In genomic region chr5:78779771-78780616, GRCh38 we compare ENCODE assay signal across 12 cellular contexts.
A peak's percentile ranks its signal among the peaks of the same experiment; 100 is the strongest.
DNase-seq lines count a peak whose midpoint lies in the region; ATAC-seq and TF ChIP-seq lines count a peak whose summit lies in the region.
"Had no signal": no experiment of that assay in that cellular context is flagged by ENCODE, and none has a peak within 500 bp of the region (broad histone marks: within the 10 kb centered on the region; RNA-seq: fewer than 3 reads in every experiment).

No MANE protein-coding gene starts in this region.

- ATAC-seq in RWPE2 (ENCODE audit: low read depth), result peak; percentile 86
- no peak for ATAC-seq in GM19397 (IDR thresholded peaks at IDR 0.05; ENCODE audit: unreplicated experiment)
- ATAC-seq: activated T-helper 17 cell treated with anti-CD3 and anti-CD28 coated beads, Interleukin-2, amount 50 U/mL, for 72 hours; natural killer cell treated with Interleukin-12 subunit alpha and Interleukin-12 subunit beta and Interleukin-15 and Interleukin-18, amount 100 ng/mL, for 72 hours had no signal

- DNase-seq in DMS79 treated with DMSO at 0.1 percent for 48 hours (lab: John Stamatoyannopoulos, UW) (peak; percentile 20), DMS79 (lab: John Stamatoyannopoulos, UW) (no peak), RWPE2 (ENCODE audit: low spot score) (no peak), fibroblast of villous mesenchyme (ENCODE audit: low read depth) (peak; percentile 96), sigmoid colon (no peak), NCI-H2029 treated with DMSO at 0.1 percent for 48 hours (lab: John Stamatoyannopoulos, UW) (no peak)
- DNase-seq: NCI-H187 treated with DMSO at 0.1 percent for 48 hours had no signal

- no peaks in the 10 kb centered on the region for H3K9me3 ChIP-seq in RWPE2 (ENCODE audit: severe bottlenecking)
- H3K9me3 ChIP-seq in skeletal muscle satellite cell (replicated peaks; ENCODE audit: low read length), result no peaks in the 10 kb centered on the region
- H3K9me3 ChIP-seq in sigmoid colon, result no peaks in the 10 kb centered on the region

- H3K36me3 ChIP-seq in RWPE2 (ENCODE audit: low read depth), result no peaks in the 10 kb centered on the region
- no peaks in the 10 kb centered on the region for H3K36me3 ChIP-seq in skeletal muscle satellite cell (ENCODE audit: insufficient read depth, low read length)
- H3K36me3 ChIP-seq in sigmoid colon, result no peaks in the 10 kb centered on the region

- H3K4me1 ChIP-seq in RWPE2 (ENCODE audit: insufficient read depth, poor library complexity, severe bottlenecking) (peaks cover 18% of the 10 kb centered on the region), skeletal muscle satellite cell (ENCODE audit: control insufficient read depth, insufficient read depth, low read length) (peaks cover 41% of the 10 kb centered on the region), sigmoid colon (no peaks in the 10 kb centered on the region)

- no peaks in the 10 kb centered on the region for H3K27me3 ChIP-seq in RWPE2 (ENCODE audit: insufficient read depth, poor library complexity, severe bottlenecking)
- no peaks in the 10 kb centered on the region for H3K27me3 ChIP-seq in skeletal muscle satellite cell (ENCODE audit: control insufficient read depth, insufficient read depth, low read length)
- no peaks in the 10 kb centered on the region for H3K27me3 ChIP-seq in sigmoid colon

- intact Hi-C loops in sigmoid colon (cut with DNase I), result no loop called here

- TF ChIP-seq EP300 in sigmoid colon (IDR thresholded peaks at IDR 0.05), result no peak

- WGBS in sigmoid colon, 2 donors, result 85 to 87% methylated on average over 12 of the region's 12 CpGs

- TF ChIP-seq CTCF in RWPE2 (IDR thresholded peaks at IDR 0.05; ENCODE audit: poor library complexity, severe bottlenecking) (no peak), fibroblast of villous mesenchyme (IDR thresholded peaks at IDR 0.05; ENCODE audit: insufficient read depth, low read depth, low read length) (no peak), sigmoid colon (IDR thresholded peaks at IDR 0.05) (no peak)

- H3K9ac ChIP-seq in skeletal muscle satellite cell (ENCODE audit: low read depth, low read length), result peak overlapping the region; percentile 38

- TF ChIP-seq POLR2A in sigmoid colon (IDR thresholded peaks at IDR 0.05), result no peak

- H3K27ac ChIP-seq in RWPE2 (ENCODE audit: poor library complexity, severe bottlenecking) (peak overlapping the region; percentile 94), sigmoid colon (peak overlapping the region in 2 of 4 donors; percentile 32 to 54)
- H3K27ac ChIP-seq: 22Rv1 had no signal

- peak overlapping the region; percentile 2 for H3K4me2 ChIP-seq in skeletal muscle satellite cell (ENCODE audit: low read length)

- H3K4me3 ChIP-seq in RWPE2 (ENCODE audit: severe bottlenecking) (no peak overlapping the region), fibroblast of villous mesenchyme (ENCODE audit: low read depth, low read length) (no peak overlapping the region), skeletal muscle satellite cell (ENCODE audit: low read length) (no peak overlapping the region), sigmoid colon (no peak overlapping the region)

Comparison
In these comparisons a context has a peak if more than half of its experiments do, and no peak if none do; other contexts are left out.
1. DNase-seq: peak in DMS79 treated with DMSO at 0.1 percent for 48 hours (single experiment) and fibroblast of villous mesenchyme (single experiment); none in DMS79 (single experiment), RWPE2 (single experiment), sigmoid colon (single experiment) and NCI-H2029 treated with DMSO at 0.1 percent for 48 hours (single experiment).